In the genomic region with DNA sequence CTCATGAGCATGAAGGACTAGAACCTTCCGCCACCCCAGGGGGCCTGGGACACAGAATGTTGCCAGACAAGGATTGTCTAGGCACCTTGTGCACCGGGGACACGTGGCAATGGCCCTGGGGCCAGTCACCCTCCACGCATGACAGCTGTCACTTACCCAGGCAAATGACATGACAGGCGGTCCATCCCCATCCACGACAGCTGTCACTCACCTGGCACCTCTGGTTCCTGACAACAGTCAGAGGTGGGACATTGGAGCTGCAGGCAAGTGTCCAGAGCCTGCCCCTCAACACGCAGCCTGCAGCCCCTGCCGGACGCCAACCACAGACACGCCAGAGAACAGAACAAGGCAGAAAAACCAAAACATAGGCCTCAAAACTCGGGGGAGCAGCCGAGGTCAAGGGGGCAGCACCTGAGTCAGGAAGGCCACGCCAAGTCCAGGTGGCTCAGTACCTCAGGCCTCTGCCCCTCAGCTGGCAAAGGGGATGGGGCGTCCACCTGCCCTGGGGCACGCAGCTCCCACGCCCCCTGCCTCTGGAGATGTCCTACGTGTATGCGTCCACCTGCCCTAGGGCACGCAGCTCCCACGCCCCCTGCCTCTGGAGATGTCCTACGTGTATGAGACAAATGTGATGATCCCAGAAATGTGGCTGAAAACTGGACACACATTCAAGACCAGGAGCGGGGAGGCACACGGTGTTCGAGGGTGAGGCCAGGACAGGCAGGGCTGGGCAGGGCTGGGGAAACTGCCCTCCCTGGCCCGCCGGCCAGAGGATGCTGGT, we compare ENCODE assay signal across 2 cellular contexts.
TF ChIP-seq lines count a peak whose summit lies in the region.

No MANE protein-coding gene starts in this region.

TF ChIP-seq in HEK293T, 16 proteins besides CTCF, POLR2A, EP300 and RAD21:
- no peak for TF ChIP-seq SP1 (IDR thresholded peaks at IDR 0.05)
- no peak for TF ChIP-seq NFRKB (IDR thresholded peaks at IDR 0.05)
- TF ChIP-seq, protein P1, sequence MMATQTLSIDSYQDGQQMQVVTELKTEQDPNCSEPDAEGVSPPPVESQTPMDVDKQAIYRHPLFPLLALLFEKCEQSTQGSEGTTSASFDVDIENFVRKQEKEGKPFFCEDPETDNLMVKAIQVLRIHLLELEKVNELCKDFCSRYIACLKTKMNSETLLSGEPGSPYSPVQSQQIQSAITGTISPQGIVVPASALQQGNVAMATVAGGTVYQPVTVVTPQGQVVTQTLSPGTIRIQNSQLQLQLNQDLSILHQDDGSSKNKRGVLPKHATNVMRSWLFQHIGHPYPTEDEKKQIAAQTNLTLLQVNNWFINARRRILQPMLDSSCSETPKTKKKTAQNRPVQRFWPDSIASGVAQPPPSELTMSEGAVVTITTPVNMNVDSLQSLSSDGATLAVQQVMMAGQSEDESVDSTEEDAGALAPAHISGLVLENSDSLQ (IDR thresholded peaks at IDR 0.05) = peak; percentile 74

TF ChIP-seq in GM12878, 131 proteins besides CTCF, POLR2A, EP300 and RAD21:
- TF ChIP-seq SUPT20H (IDR thresholded peaks at IDR 0.05; ENCODE audit: borderline replicate concordance, control insufficient read depth, low read depth, low read length) (no peak), SIX5 (IDR thresholded peaks at IDR 0.05; ENCODE audit: low read depth, low read length, severe bottlenecking) (no peak), MYB (IDR thresholded peaks at IDR 0.05; ENCODE audit: borderline replicate concordance, low read depth, low read length) (no peak), DPF2 (IDR thresholded peaks at IDR 0.05) (no peak)
- TF ChIP-seq, protein P2, sequence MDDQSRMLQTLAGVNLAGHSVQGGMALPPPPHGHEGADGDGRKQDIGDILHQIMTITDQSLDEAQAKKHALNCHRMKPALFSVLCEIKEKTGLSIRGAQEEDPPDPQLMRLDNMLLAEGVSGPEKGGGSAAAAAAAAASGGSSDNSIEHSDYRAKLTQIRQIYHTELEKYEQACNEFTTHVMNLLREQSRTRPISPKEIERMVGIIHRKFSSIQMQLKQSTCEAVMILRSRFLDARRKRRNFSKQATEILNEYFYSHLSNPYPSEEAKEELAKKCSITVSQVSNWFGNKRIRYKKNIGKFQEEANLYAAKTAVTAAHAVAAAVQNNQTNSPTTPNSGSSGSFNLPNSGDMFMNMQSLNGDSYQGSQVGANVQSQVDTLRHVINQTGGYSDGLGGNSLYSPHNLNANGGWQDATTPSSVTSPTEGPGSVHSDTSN (IDR thresholded peaks at IDR 0.05; ENCODE audit: insufficient replicate concordance, low read depth, low read length) = peak; percentile 64
- TF ChIP-seq, protein P1 (IDR thresholded peaks at IDR 0.05) = peak; percentile 71; the same call in 1 of the 2 replicates
- TF ChIP-seq, protein P3, sequence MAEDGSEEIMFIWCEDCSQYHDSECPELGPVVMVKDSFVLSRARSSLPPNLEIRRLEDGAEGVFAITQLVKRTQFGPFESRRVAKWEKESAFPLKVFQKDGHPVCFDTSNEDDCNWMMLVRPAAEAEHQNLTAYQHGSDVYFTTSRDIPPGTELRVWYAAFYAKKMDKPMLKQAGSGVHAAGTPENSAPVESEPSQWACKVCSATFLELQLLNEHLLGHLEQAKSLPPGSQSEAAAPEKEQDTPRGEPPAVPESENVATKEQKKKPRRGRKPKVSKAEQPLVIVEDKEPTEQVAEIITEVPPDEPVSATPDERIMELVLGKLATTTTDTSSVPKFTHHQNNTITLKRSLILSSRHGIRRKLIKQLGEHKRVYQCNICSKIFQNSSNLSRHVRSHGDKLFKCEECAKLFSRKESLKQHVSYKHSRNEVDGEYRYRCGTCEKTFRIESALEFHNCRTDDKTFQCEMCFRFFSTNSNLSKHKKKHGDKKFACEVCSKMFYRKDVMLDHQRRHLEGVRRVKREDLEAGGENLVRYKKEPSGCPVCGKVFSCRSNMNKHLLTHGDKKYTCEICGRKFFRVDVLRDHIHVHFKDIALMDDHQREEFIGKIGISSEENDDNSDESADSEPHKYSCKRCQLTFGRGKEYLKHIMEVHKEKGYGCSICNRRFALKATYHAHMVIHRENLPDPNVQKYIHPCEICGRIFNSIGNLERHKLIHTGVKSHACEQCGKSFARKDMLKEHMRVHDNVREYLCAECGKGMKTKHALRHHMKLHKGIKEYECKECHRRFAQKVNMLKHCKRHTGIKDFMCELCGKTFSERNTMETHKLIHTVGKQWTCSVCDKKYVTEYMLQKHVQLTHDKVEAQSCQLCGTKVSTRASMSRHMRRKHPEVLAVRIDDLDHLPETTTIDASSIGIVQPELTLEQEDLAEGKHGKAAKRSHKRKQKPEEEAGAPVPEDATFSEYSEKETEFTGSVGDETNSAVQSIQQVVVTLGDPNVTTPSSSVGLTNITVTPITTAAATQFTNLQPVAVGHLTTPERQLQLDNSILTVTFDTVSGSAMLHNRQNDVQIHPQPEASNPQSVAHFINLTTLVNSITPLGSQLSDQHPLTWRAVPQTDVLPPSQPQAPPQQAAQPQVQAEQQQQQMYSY (CRISPR knock-in tag; IDR thresholded peaks at IDR 0.05) = no peak
